ENCODE assay signal across 23 cellular contexts in genomic region chr5:168128556-168128955, GRCh38.
DNase-seq lines count a peak whose midpoint lies in the region; ATAC-seq and TF ChIP-seq lines count a peak whose summit lies in the region.
"Had no signal": no experiment of that assay in that cellular context is flagged by ENCODE, and none has a peak within 500 bp of the region (broad histone marks: within the 10 kb centered on the region; RNA-seq: fewer than 3 reads in every experiment).

No MANE protein-coding gene starts in this region.

- no peak overlapping the region for H3K27ac Mint-ChIP-seq in activated CD8-positive, alpha-beta T cell treated with anti-CD3 and anti-CD28 coated beads, Interleukin-2, amount 10 ng/mL, durations not matched to agents 7 days and 5 days
- H3K27ac Mint-ChIP-seq: activated naive CD4-positive, alpha-beta T cell treated with anti-CD3 and anti-CD28 coated beads, Interleukin-2, amount 50 U/mL, for 72 hours; activated T-helper 2 cell treated with anti-CD3 and anti-CD28 coated beads, Interferon-gamma antibody, Interleukin-2, Interleukin-4, amounts not matched to agents 10 μg/mL and 5 μg/mL and 100 μg/mL, durations not matched to agents 14 hours and 24 hours and 36 hours; memory B cell; T-cell had no signal

- no peaks in the 10 kb centered on the region for H3K27me3 Mint-ChIP-seq in activated CD8-positive, alpha-beta T cell treated with anti-CD3 and anti-CD28 coated beads, Interleukin-2, amount 10 ng/mL, durations not matched to agents 7 days and 5 days (ENCODE audit: low read depth)

- ATAC-seq in Right ventricle myocardium superior (ENCODE audit: poor library complexity) = peak; percentile 24
- peak; percentile 39 for ATAC-seq in gastroesophageal sphincter
- no peak for ATAC-seq in activated CD8-positive, alpha-beta T cell treated with anti-CD3 and anti-CD28 coated beads, Interleukin-2, amount 10 ng/mL, durations not matched to agents 7 days and 5 days
- no peak for ATAC-seq in esophagus mucosa
- ATAC-seq: activated naive CD4-positive, alpha-beta T cell treated with anti-CD3 and anti-CD28 coated beads, Interleukin-2, amount 50 U/mL, for 72 hours; PC-3; T-cell; upper lobe of right lung had no signal

- H3K27ac ChIP-seq in left ventricle myocardium inferior (replicated peaks) (no peak overlapping the region), gastroesophageal sphincter (no peak overlapping the region)
- H3K27ac ChIP-seq: upper lobe of right lung had no signal

- H3K9me3 ChIP-seq in left ventricle myocardium inferior (replicated peaks) = no peaks in the 10 kb centered on the region
- no peaks in the 10 kb centered on the region for H3K9me3 ChIP-seq in gastroesophageal sphincter
- H3K9me3 ChIP-seq: BE2C, upper lobe of right lung had no signal

- peaks cover 9% of the 10 kb centered on the region for H3K4me1 Mint-ChIP-seq in activated CD8-positive, alpha-beta T cell treated with anti-CD3 and anti-CD28 coated beads, Interleukin-2, amount 10 ng/mL, durations not matched to agents 7 days and 5 days (ENCODE audit: low read depth)
- H3K4me1 Mint-ChIP-seq: memory B cell, T-cell had no signal

- H3K36me3 Mint-ChIP-seq in activated CD8-positive, alpha-beta T cell treated with anti-CD3 and anti-CD28 coated beads, Interleukin-2, amount 10 ng/mL, durations not matched to agents 7 days and 5 days (ENCODE audit: low read depth) = no peaks in the 10 kb centered on the region
- H3K36me3 Mint-ChIP-seq: activated naive CD4-positive, alpha-beta T cell treated with anti-CD3 and anti-CD28 coated beads, Interleukin-2, amount 50 U/mL, for 72 hours; memory B cell; T-cell had no signal

- no peaks in the 10 kb centered on the region for H3K9me3 Mint-ChIP-seq in activated CD8-positive, alpha-beta T cell treated with anti-CD3 and anti-CD28 coated beads, Interleukin-2, amount 10 ng/mL, durations not matched to agents 7 days and 5 days (ENCODE audit: insufficient read depth)
- H3K9me3 Mint-ChIP-seq: activated naive CD4-positive, alpha-beta T cell treated with anti-CD3 and anti-CD28 coated beads, Interleukin-2, amount 50 U/mL, for 72 hours; activated T-helper 2 cell treated with anti-CD3 and anti-CD28 coated beads, Interferon-gamma antibody, Interleukin-2, Interleukin-4, amounts not matched to agents 10 μg/mL and 5 μg/mL and 100 μg/mL, durations not matched to agents 14 hours and 24 hours and 36 hours had no signal

- TF ChIP-seq CTCF in left ventricle myocardium inferior (IDR thresholded peaks at IDR 0.05; ENCODE audit: borderline replicate concordance) = no peak
- TF ChIP-seq CTCF in gastroesophageal sphincter (IDR thresholded peaks at IDR 0.05) = no peak

- CTCF ChIA-PET in activated CD8-positive, alpha-beta T cell treated with anti-CD3 and anti-CD28 coated beads, Interleukin-2, amount 10 ng/mL, durations not matched to agents 7 days and 5 days (lab: Charles Lee) = no interaction called here

- 27% methylated on average over 7 of the region's 7 CpGs; no CpG with 5 or more reads in 1 of the 2 donors for WGBS in gastroesophageal sphincter (ENCODE audit: low coverage in 1 of 2), 2 donors

- H3K4me3 ChIP-seq in left ventricle myocardium inferior (no peak overlapping the region), gastroesophageal sphincter (no peak overlapping the region)
- H3K4me3 ChIP-seq: upper lobe of right lung had no signal

- no peak for TF ChIP-seq EP300 in gastroesophageal sphincter (IDR thresholded peaks at IDR 0.05)

- no peak overlapping the region for H3K4me3 Mint-ChIP-seq in activated CD8-positive, alpha-beta T cell treated with anti-CD3 and anti-CD28 coated beads, Interleukin-2, amount 10 ng/mL, durations not matched to agents 7 days and 5 days
- H3K4me3 Mint-ChIP-seq: memory B cell, T-cell had no signal

- peaks cover 64% of the 10 kb centered on the region for H3K4me1 ChIP-seq in left ventricle myocardium inferior
- no peaks in the 10 kb centered on the region for H3K4me1 ChIP-seq in gastroesophageal sphincter
- H3K4me1 ChIP-seq: BE2C, upper lobe of right lung had no signal

- H3K27me3 ChIP-seq in left ventricle myocardium inferior (ENCODE audit: low read depth) (no peaks in the 10 kb centered on the region), gastroesophageal sphincter (no peaks in the 10 kb centered on the region)
- H3K27me3 ChIP-seq: BE2C, upper lobe of right lung had no signal

- peaks cover 22% of the 10 kb centered on the region for H3K36me3 ChIP-seq in left ventricle myocardium inferior
- H3K36me3 ChIP-seq in gastroesophageal sphincter = no peaks in the 10 kb centered on the region
- H3K36me3 ChIP-seq: BE2C, upper lobe of right lung had no signal

- POLR2A ChIA-PET in activated CD8-positive, alpha-beta T cell treated with anti-CD3 and anti-CD28 coated beads, Interleukin-2, amount 10 ng/mL, durations not matched to agents 7 days and 5 days (lab: Charles Lee) = no interaction called here

- DNase-seq in Right ventricle myocardium superior = no peak
- DNase-seq in left ventricle myocardium inferior = no peak
- DNase-seq in SW480 (ENCODE audit: low spot score) = peak; percentile 22
- peak; percentile 53 for DNase-seq in ureter (ENCODE audit: low spot score)
- no peak for DNase-seq in activated CD8-positive, alpha-beta T cell treated with anti-CD3 and anti-CD28 coated beads, Interleukin-2, amount 10 ng/mL, durations not matched to agents 7 days and 5 days
- no peak for DNase-seq in NCI-H187 (lab: John Stamatoyannopoulos, UW)
- DNase-seq: activated CD4-positive, alpha-beta T cell treated with anti-CD3 and anti-CD28 coated beads, Interleukin-2, amount 50 U/mL, for 48 hours; BE2C; DMS79; NCI-H2029; NCI-H226; occipital lobe; PC-3; SHP77; small intestine; stimulated activated CD4-positive, alpha-beta T cell treated with anti-CD3 and anti-CD28 coated beads, Interleukin-1b, Interleukin-23, amount 100 ng/mL, for 48 hours; T-cell; upper lobe of right lung had no signal

- TF ChIP-seq POLR2A in gastroesophageal sphincter (IDR thresholded peaks at IDR 0.05) = no peak

- intact Hi-C loops in Right ventricle myocardium superior (cut with DNase I) (loop anchor here (10.0 kb wide), 1 partner anchor 86 kb away; no protein-coding TSS in a partner anchor), left ventricle myocardium inferior (cut with micrococcal nuclease) (no loop called here)

Comparison
In these comparisons a context has a peak if more than half of its experiments do, and no peak if none do; other contexts are left out.
1. ATAC-seq: peak in Right ventricle myocardium superior (single experiment) and gastroesophageal sphincter (single experiment); none in activated CD8-positive, alpha-beta T cell treated with anti-CD3 and anti-CD28 coated beads, Interleukin-2, amount 10 ng/mL, durations not matched to agents 7 days and 5 days (single experiment) and esophagus mucosa (single experiment).
2. DNase-seq: peak in SW480 (single experiment) and ureter (single experiment); none in Right ventricle myocardium superior (single experiment), left ventricle myocardium inferior (single experiment), activated CD8-positive, alpha-beta T cell treated with anti-CD3 and anti-CD28 coated beads, Interleukin-2, amount 10 ng/mL, durations not matched to agents 7 days and 5 days (single experiment) and NCI-H187 (0 of 2).